Comparison of ENCODE assay signal across 16 cellular contexts in the genomic region with DNA sequence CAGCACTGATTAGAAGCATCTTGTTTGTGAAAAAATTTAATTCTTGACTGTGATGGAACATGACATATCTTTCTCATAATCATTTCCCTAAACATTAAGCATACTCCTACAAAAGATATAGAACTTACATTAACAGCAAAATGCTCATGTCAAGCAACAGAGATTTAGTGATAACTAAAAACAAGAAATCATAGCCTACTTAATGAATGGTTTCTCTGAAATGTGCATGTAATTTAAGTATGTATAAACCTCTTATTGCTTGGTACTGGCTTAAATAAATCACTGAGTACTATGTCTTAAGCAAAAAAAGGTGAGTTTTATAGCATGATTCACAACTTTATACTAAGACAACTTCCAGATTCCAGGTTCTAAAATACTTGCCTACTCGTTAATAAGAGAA. TPM values are rescaled to one million over a fixed set of nuclear protein-coding genes. Genes with fewer than 3 reads are reported as not detected.
DNase-seq lines count a peak whose midpoint lies in the region; ATAC-seq, FAIRE-seq and TF ChIP-seq lines count a peak whose summit lies in the region.
"Had no signal": no experiment of that assay in that cellular context is flagged by ENCODE, and none has a peak within 500 bp of the region (broad histone marks: within the 10 kb centered on the region; RNA-seq: fewer than 3 reads in every experiment).

No MANE protein-coding gene starts in this region.

- WGBS in smooth muscle cell (ENCODE audit: low lambda C conversion rate): 97% methylated on average over 1 of the region's 1 CpG
- 38 to 55% methylated on average over 1 of the region's 1 CpG for WGBS in pancreas, 2 donors

- H3K27me3 ChIP-seq in smooth muscle cell (ENCODE audit: low read depth): no peaks in the 10 kb centered on the region
- no peaks in the 10 kb centered on the region for H3K27me3 ChIP-seq in pancreas
- H3K27me3 ChIP-seq: BLaER1 treated with 17β-estradiol and CSF1 and Interleukin-3, amounts not matched to agents 10 nM and 100 nM had no signal

- H3K4me3 ChIP-seq in SK-N-MC (no peak overlapping the region), smooth muscle cell (no peak overlapping the region), pancreas (no peak overlapping the region)
- H3K4me3 ChIP-seq: BLaER1 treated with 17β-estradiol and CSF1 and Interleukin-3, amounts not matched to agents 10 nM and 100 nM; PC-9 had no signal

- peaks cover 84% of the 10 kb centered on the region for H3K79me2 ChIP-seq in smooth muscle cell (ENCODE audit: low read depth)

- H3F3A ChIP-seq in smooth muscle cell (ENCODE audit: low read depth): peaks cover 76% of the 10 kb centered on the region

- no peak overlapping the region for H3K4me3 Mint-ChIP-seq in activated naive CD4-positive, alpha-beta T cell treated with anti-CD3 and anti-CD28 coated beads, Interleukin-2, amount 50 U/mL, for 24 hours

- no peak for TF ChIP-seq POLR2A in H54 (IDR thresholded peaks at IDR 0.05; ENCODE audit: low read depth, low read length)

- no peaks in the 10 kb centered on the region for H3K27me3 Mint-ChIP-seq in activated naive CD4-positive, alpha-beta T cell treated with anti-CD3 and anti-CD28 coated beads, Interleukin-2, amount 50 U/mL, for 24 hours

- ATAC-seq in pancreas: no peak

- H3K9me3 ChIP-seq in SK-N-MC (ENCODE audit: low read depth, low read length) (no peaks in the 10 kb centered on the region), smooth muscle cell (replicated peaks; ENCODE audit: low read depth) (no peaks in the 10 kb centered on the region), pancreas (no peaks in the 10 kb centered on the region)
- H3K9me3 ChIP-seq: BLaER1 treated with 17β-estradiol and CSF1 and Interleukin-3, amounts not matched to agents 10 nM and 100 nM had no signal

- H3K9ac ChIP-seq in SK-N-MC (ENCODE audit: insufficient read length) (no peak overlapping the region), smooth muscle cell (ENCODE audit: low read depth) (no peak overlapping the region)

- peaks cover 9% of the 10 kb centered on the region for H3K36me3 Mint-ChIP-seq in activated naive CD4-positive, alpha-beta T cell treated with anti-CD3 and anti-CD28 coated beads, Interleukin-2, amount 50 U/mL, for 24 hours

- no peak for DNase-seq in activated naive CD4-positive, alpha-beta T cell treated with Interleukin-2 at 50 U/mL for 16 hours
- DNase-seq in H54 (ENCODE audit: insufficient read length, low spot score) (no peak), SK-N-MC (ENCODE audit: low read depth, low spot score) (no peak), smooth muscle cell (lab: John Stamatoyannopoulos, UW; ENCODE audit: unreplicated experiment) (no peak), pancreas (no peak)
- no peak for DNase-seq in activated CD4-positive, alpha-beta T cell treated with anti-CD3 and anti-CD28 coated beads for 4 hours
- DNase-seq: HCEC 1CT, KBM-7, NCI-H1417 treated with DMSO at 0.1 percent for 48 hours, NCI-H1930, NCI-H2171 treated with DMSO at 0.1 percent for 48 hours, NCI-H774, PC-9 had no signal

- no peaks in the 10 kb centered on the region for H3K9me3 Mint-ChIP-seq in activated naive CD4-positive, alpha-beta T cell treated with anti-CD3 and anti-CD28 coated beads, Interleukin-2, amount 50 U/mL, for 24 hours

- intact Hi-C loops in pancreas (cut with DNase I): no loop called here

- peaks cover 52% of the 10 kb centered on the region for H3K4me1 Mint-ChIP-seq in activated naive CD4-positive, alpha-beta T cell treated with anti-CD3 and anti-CD28 coated beads, Interleukin-2, amount 50 U/mL, for 24 hours

- H2AFZ ChIP-seq in smooth muscle cell (ENCODE audit: low read depth): no peak overlapping the region
- H2AFZ ChIP-seq: PC-9 had no signal

- H3K4me2 ChIP-seq in smooth muscle cell: no peak overlapping the region
- H3K4me2 ChIP-seq: BLaER1 treated with 17β-estradiol and CSF1 and Interleukin-3, amounts not matched to agents 10 nM and 100 nM; PC-9 had no signal

- peak; percentile 20 for FAIRE-seq in H54 (lab: Jason Lieb, UNC)
- no peak for FAIRE-seq in pancreas (lab: Jason Lieb, UNC)
- FAIRE-seq: GM19239 had no signal

- H4K20me1 ChIP-seq in smooth muscle cell (ENCODE audit: low read depth): peaks cover 100% of the 10 kb centered on the region

- H3K27ac Mint-ChIP-seq in activated naive CD4-positive, alpha-beta T cell treated with anti-CD3 and anti-CD28 coated beads, Interleukin-2, amount 50 U/mL, for 24 hours: peak overlapping the region; percentile 79

- TF ChIP-seq CTCF in smooth muscle cell (IDR thresholded peaks at IDR 0.05; ENCODE audit: borderline replicate concordance, insufficient read depth, poor library complexity, severe bottlenecking) (no peak), pancreas (IDR thresholded peaks at IDR 0.05) (no peak)

- H3K27ac ChIP-seq in SK-N-MC (peak overlapping the region; percentile 61), smooth muscle cell (ENCODE audit: low read depth) (peak overlapping the region; percentile 47), pancreas (no peak overlapping the region)
- H3K27ac ChIP-seq: BLaER1 treated with 17β-estradiol and CSF1 and Interleukin-3, amounts not matched to agents 10 nM and 100 nM had no signal

- H3K4me1 ChIP-seq in smooth muscle cell (ENCODE audit: low read depth) (no peaks in the 10 kb centered on the region), pancreas (peaks cover 0 to 7% (median 0%) of the 10 kb centered on the region in 3 donors)

- H3K36me3 ChIP-seq in SK-N-MC (ENCODE audit: insufficient read depth, low read length) (peaks cover 94% of the 10 kb centered on the region), smooth muscle cell (ENCODE audit: low read depth) (peaks cover 63% of the 10 kb centered on the region), pancreas (peaks cover 9 to 87% (median 55%) of the 10 kb centered on the region in 3 donors)

RNA-seq across cellular contexts. Expression of gene ROMO1, which starts 9.3 kb away (rescaled TPM):
- total RNA-seq in smooth muscle cell (252 and 523 TPM in 2 replicates), pancreas (10 to 100 TPM; 38.6 to 65.1 (median 62.0) TPM)
- polyA plus RNA-seq in smooth muscle cell (694 and 771 TPM in 2 replicates), pancreas (100 to 1,000 TPM; 275 to 310 TPM)

RNA-seq across cellular contexts. Expression of gene NFS1, which starts 9.3 kb away (rescaled TPM):
- 25.3 and 40.1 TPM in 2 replicates for total RNA-seq in smooth muscle cell
- polyA plus RNA-seq in smooth muscle cell: 35.1 and 40.3 TPM in 2 replicates
- total RNA-seq in pancreas: 10 to 100 TPM; 11.0 to 19.5 (median 12.8) TPM
- polyA plus RNA-seq in pancreas: 10 to 100 TPM; 23.8 to 34.8 TPM

RNA-seq across cellular contexts. Expression of gene RBM39, which starts 33.6 kb away (rescaled TPM):
- total RNA-seq in smooth muscle cell: 408 and 449 TPM in 2 replicates
- polyA plus RNA-seq in smooth muscle cell: 139 and 196 TPM in 2 replicates
- 100 to 1,000 TPM in 4 of 6 donors, 10 to 100 TPM in 2; 98.7 to 200 (median 127) TPM for total RNA-seq in pancreas
- polyA plus RNA-seq in pancreas: 100 to 1,000 TPM; 255 to 426 TPM

RNA-seq across cellular contexts. Expression of gene CPNE1, which starts 43.8 kb away (rescaled TPM):
- total RNA-seq in smooth muscle cell (111 and 140 TPM in 2 replicates), pancreas (100 to 1,000 TPM in 1 of 6 donors, 10 to 100 TPM in 5; 59.7 to 100 (median 70.6) TPM)
- polyA plus RNA-seq in smooth muscle cell (156 TPM in 2 replicates), pancreas (100 to 1,000 TPM; 131 to 138 TPM)

RNA-seq across cellular contexts. Expression of gene RBM12, which starts 43.8 kb away (rescaled TPM):
- total RNA-seq in smooth muscle cell: 34.0 and 44.2 TPM in 2 replicates
- 11.5 and 14.5 TPM in 2 replicates for polyA plus RNA-seq in smooth muscle cell
- 10 to 100 TPM; 21.0 to 46.7 (median 28.3) TPM for total RNA-seq in pancreas
- polyA plus RNA-seq in pancreas: 1 to 10 TPM; 6.2 to 9.7 TPM

Comparison
In these comparisons a context has a peak if more than half of its experiments do, and no peak if none do; other contexts are left out.
1. H3K27ac ChIP-seq: peak in SK-N-MC (single experiment) and smooth muscle cell (single experiment); none in pancreas (0 of 4).